ENCODE assay signal across 14 cellular contexts in genomic region chr13:60150538-60150937, GRCh38. TPM values are rescaled to one million over a fixed set of nuclear protein-coding genes. Genes with fewer than 3 reads are reported as not detected.
"Had no signal": no experiment of that assay in that cellular context is flagged by ENCODE, and none has a peak within 500 bp of the region (broad histone marks: within the 10 kb centered on the region; RNA-seq: fewer than 3 reads in every experiment).

No MANE protein-coding gene starts in this region.

- H3K4me1 ChIP-seq: tibial artery, uterus had no signal

- H3K4me3 Mint-ChIP-seq: activated naive CD4-positive, alpha-beta T cell treated with anti-CD3 and anti-CD28 coated beads, Interleukin-2, amount 10 ng/mL, durations not matched to agents 7 days and 5 days; endodermal cell; naive thymus-derived CD8-positive, alpha-beta T cell; stimulated activated naive B cell treated with anti-CD40 and anti-IgM and Interleukin-4, amounts not matched to agents 10 μg/mL and 1 μg/mL and 100 μg/mL, for 72 hours had no signal

- H3K9me3 Mint-ChIP-seq: activated naive CD4-positive, alpha-beta T cell treated with anti-CD3 and anti-CD28 coated beads, Interleukin-2, amount 10 ng/mL, durations not matched to agents 7 days and 5 days; activated T-helper 2 cell treated with anti-CD3 and anti-CD28 coated beads, Interferon-gamma antibody, Interleukin-2, Interleukin-4, amounts not matched to agents 10 μg/mL and 5 μg/mL and 100 μg/mL, durations not matched to agents 14 hours and 24 hours and 36 hours; endodermal cell; naive thymus-derived CD8-positive, alpha-beta T cell had no signal

- DNase-seq: activated CD4-positive, alpha-beta T cell treated with anti-CD3 and anti-CD28 coated beads, Interleukin-2, amount 50 U/mL, for 4 hours; activated naive CD4-positive, alpha-beta T cell treated with anti-CD3 and anti-CD28 coated beads, Interleukin-2, amount 10 ng/mL, durations not matched to agents 7 days and 5 days; activated T-cell treated with anti-CD3 and anti-CD28 coated beads, Interleukin-2, amount 50 U/mL, for 1 hour; dorsolateral prefrontal cortex; endodermal cell; naive thymus-derived CD8-positive, alpha-beta T cell; retina; stimulated activated CD4-positive, alpha-beta T cell treated with anti-CD3 and anti-CD28 coated beads, Interleukin-15, amount 100 ng/mL, for 24 hours; stimulated activated CD4-positive, alpha-beta T cell treated with anti-CD3 and anti-CD28 coated beads, Interleukin-4, amount 100 ng/mL, for 1 hour; stimulated activated naive B cell treated with anti-CD40 and anti-IgM and Interleukin-4, amounts not matched to agents 10 μg/mL and 1 μg/mL and 100 μg/mL, for 72 hours; tibial artery; uterus had no signal

- H3K36me3 Mint-ChIP-seq: naive thymus-derived CD8-positive, alpha-beta T cell; stimulated activated naive B cell treated with anti-CD40 and anti-IgM and Interleukin-4, amounts not matched to agents 10 μg/mL and 1 μg/mL and 100 μg/mL, for 72 hours had no signal

- H3K27me3 ChIP-seq: dorsolateral prefrontal cortex, neutrophil, tibial artery, uterus had no signal

- H3K36me3 ChIP-seq: neutrophil, tibial artery, uterus had no signal

- H3K9me3 ChIP-seq: neutrophil, tibial artery, uterus had no signal

- H3K27ac Mint-ChIP-seq: activated naive CD4-positive, alpha-beta T cell treated with anti-CD3 and anti-CD28 coated beads, Interleukin-2, amount 10 ng/mL, durations not matched to agents 7 days and 5 days; endodermal cell; naive thymus-derived CD8-positive, alpha-beta T cell; stimulated activated naive B cell treated with anti-CD40 and anti-IgM and Interleukin-4, amounts not matched to agents 10 μg/mL and 1 μg/mL and 100 μg/mL, for 72 hours had no signal

- H3K27ac ChIP-seq: dorsolateral prefrontal cortex, neutrophil, tibial artery, uterus had no signal

- H3K27me3 Mint-ChIP-seq: activated naive CD4-positive, alpha-beta T cell treated with anti-CD3 and anti-CD28 coated beads, Interleukin-2, amount 10 ng/mL, durations not matched to agents 7 days and 5 days; stimulated activated naive B cell treated with anti-CD40 and anti-IgM and Interleukin-4, amounts not matched to agents 10 μg/mL and 1 μg/mL and 100 μg/mL, for 72 hours had no signal

- H3K4me3 ChIP-seq: dorsolateral prefrontal cortex, tibial artery, uterus had no signal

RNA-seq across cellular contexts. Expression of gene DIAPH3, which starts 13.2 kb away (rescaled TPM):
- total RNA-seq: naive thymus-derived CD8-positive, alpha-beta T cell had no signal
